In genomic region chr4:55545681-55546632, GRCh38 we compare ENCODE assay signal across 7 cellular contexts. TPM values are rescaled to one million over a fixed set of nuclear protein-coding genes. Genes with fewer than 3 reads are reported as not detected.
DNase-seq lines count a peak whose midpoint lies in the region; ATAC-seq and TF ChIP-seq lines count a peak whose summit lies in the region.

No MANE protein-coding gene starts in this region.

- peaks cover 66% of the 10 kb centered on the region for H3K4me1 Mint-ChIP-seq in brain

- no peak for TF ChIP-seq CTCF in brain (conservative IDR thresholded peaks at IDR 0.05)

- H3K9ac ChIP-seq in iPS-18a (ENCODE audit: low read length) (peak overlapping the region; percentile 72), skeletal muscle satellite cell (ENCODE audit: low read depth, low read length) (peak overlapping the region; percentile 86)

- peaks cover 5% of the 10 kb centered on the region for H3K27me3 Mint-ChIP-seq in brain

- H3K27ac ChIP-seq in iPS-18a (ENCODE audit: low read length): no peak overlapping the region

- peak; percentile 43 for ATAC-seq in GM18517 (IDR thresholded peaks at IDR 0.05; ENCODE audit: unreplicated experiment)
- ATAC-seq in HG02973 (IDR thresholded peaks at IDR 0.05; ENCODE audit: unreplicated experiment): peak; percentile 35

- H3K4me3 ChIP-seq in iPS-18a (ENCODE audit: low read length): peak overlapping the region; percentile 87
- peak overlapping the region; percentile 80 for H3K4me3 ChIP-seq in skeletal muscle satellite cell (ENCODE audit: low read length)

- H3K9me3 ChIP-seq in iPS-18a (ENCODE audit: control insufficient read depth, low read depth, low read length) (no peaks in the 10 kb centered on the region), skeletal muscle satellite cell (replicated peaks; ENCODE audit: low read length) (no peaks in the 10 kb centered on the region)

- H3K4me1 ChIP-seq in iPS-18a (ENCODE audit: control insufficient read depth, low read depth, low read length): peaks cover 28% of the 10 kb centered on the region
- H3K4me1 ChIP-seq in skeletal muscle satellite cell (ENCODE audit: control insufficient read depth, insufficient read depth, low read length): peaks cover 46% of the 10 kb centered on the region

- H3K36me3 ChIP-seq in iPS-18a (ENCODE audit: control insufficient read depth, low read depth, low read length): no peaks in the 10 kb centered on the region
- no peaks in the 10 kb centered on the region for H3K36me3 ChIP-seq in skeletal muscle satellite cell (ENCODE audit: insufficient read depth, low read length)

- DNase-seq in NCI-H2081 treated with DMSO at 0.1 percent for 48 hours (lab: John Stamatoyannopoulos, UW) (peak; percentile 20), UCSD-AML1 (lab: John Stamatoyannopoulos, UW; ENCODE audit: unreplicated experiment) (peak; percentile 81)

- H3K4me3 Mint-ChIP-seq in brain: peak overlapping the region; percentile 93 to 99 (median 98)

- H3K27me3 ChIP-seq in iPS-18a (ENCODE audit: control insufficient read depth, insufficient read depth, low read length) (no peaks in the 10 kb centered on the region), skeletal muscle satellite cell (ENCODE audit: control insufficient read depth, insufficient read depth, low read length) (no peaks in the 10 kb centered on the region)

- peak overlapping the region; percentile 92 to 100 (median 98) for H3K27ac Mint-ChIP-seq in brain

- H3K36me3 Mint-ChIP-seq in brain: peaks cover 4% of the 10 kb centered on the region

- no peaks in the 10 kb centered on the region for H3K9me3 Mint-ChIP-seq in brain

- H3K4me2 ChIP-seq in skeletal muscle satellite cell (ENCODE audit: low read length): peak overlapping the region; percentile 81

RNA-seq across cellular contexts. Expression of gene CLOCK, which starts 0.8 kb away (rescaled TPM):
- polyA plus RNA-seq in brain (ENCODE audit: insufficient read depth, low read depth, low replicate concordance): 6.8 TPM
- 24.3 and 25.6 TPM in 2 replicates for total RNA-seq in skeletal muscle satellite cell (2012; rRNA removed)

RNA-seq across cellular contexts. Expression of gene PDCL2, which starts 46.1 kb away (rescaled TPM):
- polyA plus RNA-seq in brain (ENCODE audit: insufficient read depth, low read depth, low replicate concordance): not detected
- total RNA-seq in skeletal muscle satellite cell (2012; rRNA removed): not detected in 2 replicates
